In the genomic region with DNA sequence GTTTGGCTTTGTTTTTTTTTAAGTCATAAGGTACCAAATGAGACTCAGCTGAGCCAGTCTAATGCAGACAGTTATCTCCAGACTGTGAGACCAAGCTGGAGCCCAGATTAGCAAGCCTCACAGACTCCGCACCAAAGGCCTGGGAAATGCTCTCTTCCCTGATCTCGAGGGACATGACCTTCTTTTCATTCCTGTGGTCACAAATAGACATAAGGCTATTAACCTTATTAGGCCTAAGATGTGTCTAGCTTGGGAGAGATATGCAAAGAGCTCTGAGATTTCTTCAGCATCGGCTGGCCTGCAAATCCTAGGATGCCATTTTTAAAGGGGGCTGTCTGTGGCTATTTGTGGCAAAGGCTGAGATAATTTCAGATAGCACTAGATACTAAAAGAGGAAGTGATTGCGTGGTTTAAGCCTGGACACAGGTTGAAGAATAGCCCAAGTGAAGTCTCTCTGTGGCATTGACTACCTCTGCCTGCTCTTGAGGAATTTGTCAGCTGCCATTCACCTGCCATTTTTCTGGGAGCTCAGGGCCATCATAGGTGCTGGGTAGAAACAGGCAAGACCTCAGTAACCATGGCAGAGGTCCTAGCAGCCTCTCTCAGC, we compare ENCODE assay signal across 11 cellular contexts.
DNase-seq lines count a peak whose midpoint lies in the region; ATAC-seq lines count a peak whose summit lies in the region.
"Had no signal": no experiment of that assay in that cellular context is flagged by ENCODE, and none has a peak within 500 bp of the region (broad histone marks: within the 10 kb centered on the region; RNA-seq: fewer than 3 reads in every experiment).

No MANE protein-coding gene starts in this region.

- intact Hi-C loops in Right ventricle myocardium superior (cut with DNase I), result no loop called here

- DNase-seq in M059J (ENCODE audit: low read depth), result peak; percentile 16
- peak; percentile 25 for DNase-seq in OCI-M1 (lab: John Stamatoyannopoulos, UW)
- DNase-seq in Right ventricle myocardium superior, result no peak
- DNase-seq in renal cortical epithelial cell (ENCODE audit: low read depth), result peak; percentile 15
- no peak for DNase-seq in NCI-H2107 (lab: John Stamatoyannopoulos, UW)
- no peak for DNase-seq in NCI-H1105 (lab: John Stamatoyannopoulos, UW)
- DNase-seq in NCI-H187 treated with DMSO at 0.1 percent for 48 hours (lab: John Stamatoyannopoulos, UW), result no peak
- DNase-seq: activated CD4-positive, alpha-beta T cell treated with anti-CD3 and anti-CD28 coated beads for 4 hours; activated naive CD4-positive, alpha-beta T cell; hypothalamus; NCI-H2029 had no signal

- peak; percentile 28 for ATAC-seq in Right ventricle myocardium superior (ENCODE audit: poor library complexity)

Comparison
In these comparisons a context has a peak if more than half of its experiments do, and no peak if none do; other contexts are left out.
1. DNase-seq: peak in M059J (single experiment), OCI-M1 (single experiment) and renal cortical epithelial cell (single experiment); none in Right ventricle myocardium superior (single experiment), NCI-H2107 (single experiment), NCI-H1105 (single experiment) and NCI-H187 treated with DMSO at 0.1 percent for 48 hours (single experiment).